Comparison of ENCODE assay signal across 29 cellular contexts in genomic region chrX:86964321-86964720, GRCh38.
DNase-seq lines count a peak whose midpoint lies in the region; ATAC-seq, FAIRE-seq and TF ChIP-seq lines count a peak whose summit lies in the region.
"Had no signal": no experiment of that assay in that cellular context is flagged by ENCODE, and none has a peak within 500 bp of the region (broad histone marks: within the 10 kb centered on the region; RNA-seq: fewer than 3 reads in every experiment).

No MANE protein-coding gene starts in this region.

- no peaks in the 10 kb centered on the region for H3K4me1 ChIP-seq in A549
- no peaks in the 10 kb centered on the region for H3K4me1 ChIP-seq in HEK293 (ENCODE audit: control insufficient read depth, insufficient read depth, low read length)
- H3K4me1 ChIP-seq: BE2C; BLaER1; BLaER1 treated with 17β-estradiol and CSF1 and Interleukin-3, amounts not matched to agents 10 nM and 100 nM; Caco-2 had no signal

- ATAC-seq in A549 (no peak), GM19023 (IDR thresholded peaks at IDR 0.05; ENCODE audit: unreplicated experiment) (no peak)
- ATAC-seq: CD8-positive, alpha-beta T cell had no signal

- H3K4me3 ChIP-seq in A549 (no peak overlapping the region), HEK293 (ENCODE audit: low read depth, low read length) (no peak overlapping the region)
- H3K4me3 ChIP-seq: BLaER1; BLaER1 treated with 17β-estradiol and CSF1 and Interleukin-3, amounts not matched to agents 10 nM and 100 nM had no signal

- POLR2A ChIA-PET in A549 (lab: Yijun Ruan, JAX) (no interaction called here), HEK293 (lab: Yijun Ruan, JAX) (no interaction called here)

- no peak for TF ChIP-seq CTCF in A549 (IDR thresholded peaks at IDR 0.05)
- TF ChIP-seq CTCF in HEK293 (tag by site-specific recombination; IDR thresholded peaks at IDR 0.05), result no peak

- CTCF ChIA-PET in A549 (lab: Yijun Ruan, JAX) (no interaction called here), HEK293 (lab: Yijun Ruan, JAX) (interaction anchor here (1.7 kb wide), 1 partner anchor 18 kb away, joined by 5 read pairs; no protein-coding TSS in a partner anchor)

- H3K9me3 ChIP-seq in A549 (no peaks in the 10 kb centered on the region), HEK293 (ENCODE audit: control insufficient read depth, insufficient read depth, low read depth, low read length) (no peaks in the 10 kb centered on the region; the same call in 1 of the 2 replicates)
- H3K9me3 ChIP-seq: BE2C, BLaER1, Caco-2 had no signal

- H3K36me3 ChIP-seq in HEK293 (ENCODE audit: control insufficient read depth in 2 of 2, insufficient read depth in 1 of 2, low read length in 2 of 2), result no peaks in the 10 kb centered on the region
- H3K36me3 ChIP-seq: BE2C; BLaER1; BLaER1 treated with 17β-estradiol and CSF1 and Interleukin-3, amounts not matched to agents 10 nM and 100 nM had no signal

- DNase-seq in A549 (ENCODE audit: low read depth in 1 of 2, low spot score in 1 of 2) (no peak), DMS153 treated with DMSO at 0.1 percent for 48 hours (lab: John Stamatoyannopoulos, UW; ENCODE audit: unreplicated experiment) (no peak)
- DNase-seq: 8988T; ACHN; AML-193; BE2C; C1 segment of cervical spinal cord; Caco-2; Calu3; CD4-positive, alpha-beta T cell; CD4-positive, CD25-positive, alpha-beta regulatory T cell; CD8-positive, alpha-beta memory T cell; CD8-positive, alpha-beta T cell; COR-L47; DMS 273 treated with DMSO at 0.1 percent for 48 hours; DMS153; DMS53; DMS79; DMS79 treated with DMSO at 0.1 percent for 48 hours; DND-41; EL had no signal

- no peak for TF ChIP-seq POLR2A in A549 (IDR thresholded peaks at IDR 0.05; ENCODE audit: low read length)

- no peak for TF ChIP-seq EP300 in A549 (IDR thresholded peaks at IDR 0.05)

- H3K4me2 ChIP-seq in A549, result no peak overlapping the region
- H3K4me2 ChIP-seq: BLaER1; BLaER1 treated with 17β-estradiol and CSF1 and Interleukin-3, amounts not matched to agents 10 nM and 100 nM had no signal

- H3K27ac ChIP-seq in A549 (no peak overlapping the region), HEK293 (ENCODE audit: extremely low read depth, low read depth, low read length) (no peak overlapping the region)
- H3K27ac ChIP-seq: 22Rv1; BLaER1; BLaER1 treated with 17β-estradiol and CSF1 and Interleukin-3, amounts not matched to agents 10 nM and 100 nM; C4-2B had no signal

- no peak for TF ChIP-seq RAD21 in A549 (conservative IDR thresholded peaks at IDR 0.05 in 1 of 2, IDR thresholded peaks at IDR 0.05 in 1 of 2)

- peak; percentile 77 for FAIRE-seq in A549 (lab: Jason Lieb, UNC)
- FAIRE-seq: A204.1, D721Med had no signal

TF ChIP-seq in A549, 52 proteins besides CTCF, POLR2A, EP300 and RAD21:
- TF ChIP-seq CBX2 (IDR thresholded peaks at IDR 0.05; ENCODE audit: borderline replicate concordance, low read depth) (no peak), MYC (IDR thresholded peaks at IDR 0.05; ENCODE audit: borderline replicate concordance, low read length) (no peak), SMC3 (IDR thresholded peaks at IDR 0.05) (no peak), JUN (IDR thresholded peaks at IDR 0.05) (no peak), HES2 (IDR thresholded peaks at IDR 0.05) (no peak), ZNF302 (CRISPR knock-in tag; IDR thresholded peaks at IDR 0.05) (no peak), ZFP36 (IDR thresholded peaks at IDR 0.05; ENCODE audit: borderline replicate concordance, partially characterized antibody) (no peak), JUNB (IDR thresholded peaks at IDR 0.05) (no peak), NFE2L2 (conservative IDR thresholded peaks at IDR 0.05; ENCODE audit: low read length) (no peak), ZC3H11A (IDR thresholded peaks at IDR 0.05) (no peak), ESRRA (IDR thresholded peaks at IDR 0.05; ENCODE audit: borderline replicate concordance, low read length) (no peak), E2F6 (IDR thresholded peaks at IDR 0.05; ENCODE audit: borderline replicate concordance, low read depth) (no peak), NR3C1 (IDR thresholded peaks at IDR 0.05) (no peak), RFX5 (IDR thresholded peaks at IDR 0.05) (no peak)

TF ChIP-seq in HEK293, 187 proteins besides CTCF, POLR2A, EP300 and RAD21 (continues in another document):
- TF ChIP-seq ZSCAN30 (tag by site-specific recombination; IDR thresholded peaks at IDR 0.05) (no peak), ZNF791 (tag by site-specific recombination; IDR thresholded peaks at IDR 0.05) (no peak), ZNF426 (tag by site-specific recombination; IDR thresholded peaks at IDR 0.05) (no peak), ZNF280D (tag by site-specific recombination; IDR thresholded peaks at IDR 0.05) (0 out of 2 replicates have a peak, but pooled peaks have one; percentile 44), ZBTB8A (tag by site-specific recombination; IDR thresholded peaks at IDR 0.05) (no peak), ZBTB10 (tag by site-specific recombination; IDR thresholded peaks at IDR 0.05) (no peak), ZNF501 (tag by site-specific recombination; IDR thresholded peaks at IDR 0.05) (no peak), ZNF433 (tag by site-specific recombination; IDR thresholded peaks at IDR 0.05; ENCODE audit: low read depth) (peak; percentile 99), YY2 (tag by site-specific recombination; IDR thresholded peaks at IDR 0.05) (no peak), ZNF324 (tag by site-specific recombination; IDR thresholded peaks at IDR 0.05) (no peak), ZSCAN16 (tag by site-specific recombination; IDR thresholded peaks at IDR 0.05) (no peak), ELK4 (IDR thresholded peaks at IDR 0.05; ENCODE audit: borderline replicate concordance, low read depth, low read length) (no peak), ZNF266 (tag by site-specific recombination; IDR thresholded peaks at IDR 0.05; ENCODE audit: low read depth) (no peak), ZNF146 (tag by site-specific recombination; IDR thresholded peaks at IDR 0.05) (peak; percentile 73), ZBTB26 (tag by site-specific recombination; optimal IDR thresholded peaks at IDR 0.05) (no peak)
